Comparison of ENCODE assay signal across 18 cellular contexts in the genomic region with DNA sequence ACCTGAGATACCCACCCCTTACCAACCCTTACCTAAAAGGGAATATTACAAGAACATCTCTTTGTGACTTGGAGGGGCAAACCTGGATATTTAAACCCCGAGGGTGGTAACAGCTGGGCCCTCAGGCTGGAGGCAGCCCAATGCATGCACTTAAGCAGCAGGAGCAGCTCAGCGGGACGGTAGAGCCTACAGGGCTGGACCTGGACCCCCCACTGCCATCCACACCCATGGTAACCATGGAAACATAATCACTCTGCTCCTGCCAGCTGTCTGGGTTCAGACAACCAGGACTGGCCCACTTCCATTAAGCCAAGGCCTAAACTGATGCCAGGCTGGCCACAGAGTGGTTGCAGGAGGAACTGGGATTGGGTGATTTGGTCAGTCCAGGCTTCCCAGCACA. TPM values are rescaled to one million over a fixed set of nuclear protein-coding genes. Genes with fewer than 3 reads are reported as not detected.
DNase-seq lines count a peak whose midpoint lies in the region; ATAC-seq and TF ChIP-seq lines count a peak whose summit lies in the region.
"Had no signal": no experiment of that assay in that cellular context is flagged by ENCODE, and none has a peak within 500 bp of the region (broad histone marks: within the 10 kb centered on the region; RNA-seq: fewer than 3 reads in every experiment).

No MANE protein-coding gene starts in this region.

- no peak overlapping the region for H4K8ac ChIP-seq in neuronal stem cell (ENCODE audit: low read depth, low read length)

- ATAC-seq in Right ventricle myocardium inferior (no peak), left cardiac atrium (no peak), GM21390 (IDR thresholded peaks at IDR 0.05; ENCODE audit: unreplicated experiment) (no peak), GM21825 (IDR thresholded peaks at IDR 0.05; ENCODE audit: unreplicated experiment) (no peak)
- ATAC-seq: SK-N-SH treated with all-trans-retinoic acid at 6 μM for 48 hours, T-cell had no signal

- peaks cover 48 to 63% of the 10 kb centered on the region in 2 donors for H3K36me3 Mint-ChIP-seq in CD14-positive monocyte

- peaks cover 7 to 27% of the 10 kb centered on the region in 2 donors for H3K9me3 ChIP-seq in neuronal stem cell (replicated peaks in 1 of 2; ENCODE audit: control insufficient read depth in 2 of 2, insufficient read depth in 1 of 2, low read depth in 1 of 2, low read length in 2 of 2)

- WGBS in neuronal stem cell (ENCODE audit: extremely low coverage in 2 of 2, insufficient read length in 2 of 2, insufficient replicate concordance in 1 of 2), 2 donors, result no CpG with 5 or more reads among the region's 3 CpGs

- no peaks in the 10 kb centered on the region for H3K4me1 Mint-ChIP-seq in CD14-positive monocyte

- DNase-seq in Right ventricle myocardium inferior (ENCODE audit: missing footprints) (peak; percentile 53), left cardiac atrium (no peak), M059J (ENCODE audit: low read depth) (peak; percentile 7), cerebellar cortex (ENCODE audit: low spot score) (peak; percentile 15), neuronal stem cell (ENCODE audit: low spot score) (no peak), CD14-positive monocyte (ENCODE audit: low spot score) (no peak)
- DNase-seq: DMS153, HFFc6, KG1, NCI-H1436, NCI-H226, NCI-H526 treated with DMSO at 0.1 percent for 48 hours, OCI-M1, SIG-M5, T-cell had no signal

- no peak overlapping the region for H3K4me2 ChIP-seq in neuronal stem cell (ENCODE audit: insufficient read depth, low read length, poor library complexity, severe bottlenecking)

- no peak overlapping the region for H4K91ac ChIP-seq in neuronal stem cell (ENCODE audit: low read depth, low read length, poor library complexity)

- no peak overlapping the region for H2BK5ac ChIP-seq in neuronal stem cell (ENCODE audit: low read length)

- no peak overlapping the region for H3K4ac ChIP-seq in neuronal stem cell (ENCODE audit: low read length)

- no peak overlapping the region for H2BK15ac ChIP-seq in neuronal stem cell (ENCODE audit: low read length)

- no peak overlapping the region for H3K27ac Mint-ChIP-seq in CD14-positive monocyte
- H3K27ac Mint-ChIP-seq: HFFc6, T-cell had no signal

- H3K18ac ChIP-seq in neuronal stem cell (ENCODE audit: low read length), result no peak overlapping the region

- peaks cover 20 to 36% (median 30%) of the 10 kb centered on the region in 7 donors for H3K9me3 Mint-ChIP-seq in CD14-positive monocyte

- H3K27ac ChIP-seq in neuronal stem cell (replicated peaks; ENCODE audit: low read length), result no peak overlapping the region

- intact Hi-C loops in Right ventricle myocardium inferior (cut with DNase I), result no loop called here
- intact Hi-C loops in left cardiac atrium (cut with DNase I), result no loop called here
- intact Hi-C loops in CD14-positive monocyte (cut with micrococcal nuclease), result no loop called here

- H3K27me3 Mint-ChIP-seq in CD14-positive monocyte (ENCODE audit: low read depth in 3 of 3), result peaks cover 0 to 3% (median 0%) of the 10 kb centered on the region in 3 donors
- H3K27me3 Mint-ChIP-seq: T-cell had no signal

- no peak overlapping the region for H3K9ac ChIP-seq in neuronal stem cell (ENCODE audit: low read depth, low read length, poor library complexity)

- peaks cover 0 to 4% of the 10 kb centered on the region in 2 donors for H3K4me1 ChIP-seq in neuronal stem cell (ENCODE audit: control insufficient read depth in 2 of 2, insufficient read depth in 1 of 2, low read depth in 1 of 2, low read length in 2 of 2)

- no peak overlapping the region for H3K4me3 Mint-ChIP-seq in CD14-positive monocyte
- H3K4me3 Mint-ChIP-seq: HFFc6, T-cell had no signal

- TF ChIP-seq CTCF in CD14-positive monocyte (IDR thresholded peaks at IDR 0.05), result no peak

- no peak overlapping the region for H3K14ac ChIP-seq in neuronal stem cell (ENCODE audit: low read length)

- H3K27me3 ChIP-seq in neuronal stem cell (ENCODE audit: control insufficient read depth in 3 of 3, insufficient read depth in 3 of 3, low read depth in 1 of 3, low read length in 3 of 3), result peaks cover 0 to 1% (median 0%) of the 10 kb centered on the region in 3 experiments

- no peak overlapping the region for H2AK5ac ChIP-seq in neuronal stem cell (ENCODE audit: low read depth, low read length)

- H3K4me3 ChIP-seq in neuronal stem cell (ENCODE audit: low read length in 2 of 2), result no peak overlapping the region

- peak overlapping the region; percentile 10 for H2BK12ac ChIP-seq in neuronal stem cell (ENCODE audit: low read length)

- H3K36me3 ChIP-seq in neuronal stem cell (replicated peaks in 1 of 2; ENCODE audit: control insufficient read depth in 2 of 2, insufficient read depth in 2 of 2, low read length in 2 of 2), result peaks cover 16 to 52% of the 10 kb centered on the region in 2 donors

- no peak overlapping the region for H2BK120ac ChIP-seq in neuronal stem cell (ENCODE audit: low read depth, low read length)

- H3K23ac ChIP-seq in neuronal stem cell (ENCODE audit: low read depth, low read length, poor library complexity), result no peak overlapping the region

- no peak overlapping the region for H2AFZ ChIP-seq in neuronal stem cell (ENCODE audit: low read length)

- H3K79me1 ChIP-seq in neuronal stem cell (ENCODE audit: low read depth, low read length), result peaks cover 2% of the 10 kb centered on the region

RNA-seq across cellular contexts. Expression of gene ETFA, which starts 52.8 kb away (rescaled TPM):
- total RNA-seq in Right ventricle myocardium inferior, result 498 TPM
- total RNA-seq in left cardiac atrium, result 100 to 1,000 TPM; 265 to 268 TPM
- total RNA-seq in M059J (2014; rRNA removed; shearing (Covaris generic)), result 91.3 and 166 TPM in 2 replicates
- polyA plus RNA-seq in neuronal stem cell (2013, experiment 1 of 2), result 73.4 TPM
- polyA plus RNA-seq in neuronal stem cell (2013, experiment 2 of 2), result 75.7 TPM
- polyA plus RNA-seq in CD14-positive monocyte, result 100 to 1,000 TPM; 166 to 178 TPM

Comparison
In these comparisons a context has a peak if more than half of its experiments do, and no peak if none do; other contexts are left out.
1. DNase-seq: peak in Right ventricle myocardium inferior (single experiment), M059J (single experiment) and cerebellar cortex (single experiment); none in left cardiac atrium (single experiment), neuronal stem cell (single experiment) and CD14-positive monocyte (single experiment).